ENCODE assay signal across 8 cellular contexts in genomic region chr20:3727333-3728035, GRCh38. TPM values are rescaled to one million over a fixed set of nuclear protein-coding genes. Genes with fewer than 3 reads are reported as not detected.
A peak's percentile ranks its signal among the peaks of the same experiment; 100 is the strongest.
DNase-seq lines count a peak whose midpoint lies in the region; ATAC-seq and TF ChIP-seq lines count a peak whose summit lies in the region.
"Had no signal": no experiment of that assay in that cellular context is flagged by ENCODE, and none has a peak within 500 bp of the region (broad histone marks: within the 10 kb centered on the region; RNA-seq: fewer than 3 reads in every experiment).

No MANE protein-coding gene starts in this region.

- intact Hi-C loops in PC-3 (cut with micrococcal nuclease): no loop called here
- intact Hi-C loops in cardiac septum (cut with DNase I): no loop called here
- intact Hi-C loops in transverse colon (cut with DNase I; ENCODE audit: low total_unique reads): no loop called here

- H3K9me2 ChIP-seq in PC-3 (replicated peaks; ENCODE audit: low read length): no peaks in the 10 kb centered on the region

- H3K27me3 ChIP-seq in PC-3 (ENCODE audit: low read length) (no peaks in the 10 kb centered on the region), transverse colon (peaks cover 33% of the 10 kb centered on the region)

- ATAC-seq in PC-3 (peak; percentile 57), GM18867 (IDR thresholded peaks at IDR 0.05; ENCODE audit: unreplicated experiment) (no peak)

- in situ Hi-C loops in transverse colon (cut with MboI; ENCODE audit: low pct_ligation_motif_present in 1 of 4, low pct_unique_long_range_greater_than_20kb in 1 of 4, low sequenced_read_pairs in 3 of 4): no loop called here

- peak overlapping the region; percentile 62 for H2AFZ ChIP-seq in PC-3 (ENCODE audit: low read length)

- no peak for TF ChIP-seq CTCF in PC-3 (conservative IDR thresholded peaks at IDR 0.05; ENCODE audit: low read depth, low read length)
- no peak for TF ChIP-seq CTCF in transverse colon (IDR thresholded peaks at IDR 0.05)

- POLR2A ChIA-PET in PC-3 (lab: Charles Lee; ENCODE audit: unreplicated experiment): interaction anchor here (0.7 kb wide), 1 partner anchor 850 kb away, joined by 3 read pairs; no protein-coding TSS in a partner anchor

- DNase-seq in PC-3 (peak; percentile 42), cardiac septum (ENCODE audit: low spot score) (peak; percentile 66), transverse colon (no peak), T-helper 1 cell (no peak)
- DNase-seq: activated naive CD8-positive, alpha-beta T cell treated with anti-CD3 and anti-CD28 coated beads for 36 hours; stimulated activated CD4-positive, alpha-beta T cell treated with anti-CD3 and anti-CD28 coated beads, Interleukin-1b, Interleukin-23, amount 100 ng/mL, for 48 hours had no signal

- TF ChIP-seq POLR2A in transverse colon (IDR thresholded peaks at IDR 0.05): no peak

- CTCF ChIA-PET in PC-3 (lab: Charles Lee): interaction anchor here (0.6 to 1.1 kb wide), 3 partner anchors 11 to 81 kb away, joined by 3 to 4 read pairs (median 3); partner anchors contain the start of gene ADISSP

- TF ChIP-seq EP300 in transverse colon (IDR thresholded peaks at IDR 0.05; ENCODE audit: low read depth): no peak

- no TSS peak for BruUV-seq in PC-3 (replicated peaks; lab: Mats Ljungman, UMichigan)

- H4K20me1 ChIP-seq in PC-3 (ENCODE audit: low read length): no peaks in the 10 kb centered on the region

- no peaks in the 10 kb centered on the region for H3K9me3 ChIP-seq in PC-3 (ENCODE audit: low read length)
- H3K9me3 ChIP-seq in transverse colon: no peaks in the 10 kb centered on the region

- H3K4me2 ChIP-seq in PC-3 (ENCODE audit: low read length): peak overlapping the region; percentile 65

- no peak overlapping the region for H3K27ac ChIP-seq in PC-3 (ENCODE audit: low read length)
- H3K27ac ChIP-seq in transverse colon: peak overlapping the region; percentile 11 to 46 (median 39)

- H3K79me2 ChIP-seq in PC-3 (ENCODE audit: low read length): no peaks in the 10 kb centered on the region

- H3K9ac ChIP-seq in PC-3 (ENCODE audit: low read length): no peak overlapping the region

- 27 to 36% methylated on average over 7 to 12 of the region's 12 CpGs for WGBS in transverse colon (ENCODE audit: low coverage in 1 of 2), 2 donors

- H3F3A ChIP-seq in PC-3 (ENCODE audit: low read length, unreplicated experiment): no peaks in the 10 kb centered on the region

- H3K36me3 ChIP-seq in PC-3 (ENCODE audit: low read depth, low read length) (no peaks in the 10 kb centered on the region), transverse colon (no peaks in the 10 kb centered on the region)

- peak overlapping the region; percentile 47; the same call in 1 of the 2 replicates for H3K4me3 ChIP-seq in PC-3 (ENCODE audit: low read length)
- H3K4me3 ChIP-seq in transverse colon: no peak overlapping the region

- peaks cover 20% of the 10 kb centered on the region for H3K4me1 ChIP-seq in PC-3 (ENCODE audit: insufficient read depth, low read length)
- H3K4me1 ChIP-seq in transverse colon: no peaks in the 10 kb centered on the region

RNA-seq across cellular contexts. Expression of gene HSPA12B, which starts 5.0 kb away (rescaled TPM):
- not detected in 2 replicates for total RNA-seq in PC-3 (2014; rRNA removed)
- 9.2 TPM for total RNA-seq in cardiac septum
- 1 to 10 TPM in 3 of 4 donors, under 1 TPM in 1; 0.75 to 4.1 (median 2.7) TPM for total RNA-seq in transverse colon
- total RNA-seq: activated naive CD8-positive, alpha-beta T cell treated with anti-CD3 and anti-CD28 coated beads for 36 hours; HT-29 had no signal

RNA-seq across cellular contexts. Expression of gene SIGLEC1, which starts 15.1 kb away (rescaled TPM):
- total RNA-seq in PC-3 (2014; rRNA removed): not detected in 2 replicates
- total RNA-seq in cardiac septum: 2.4 TPM
- total RNA-seq in transverse colon: 10 to 100 TPM in 1 of 4 donors, 1 to 10 TPM in 3; 2.2 to 17.6 (median 7.9) TPM
- total RNA-seq: activated naive CD8-positive, alpha-beta T cell treated with anti-CD3 and anti-CD28 coated beads for 36 hours; HT-29 had no signal

RNA-seq across cellular contexts. Expression of gene ADISSP, which starts 40.1 kb away (rescaled TPM):
- total RNA-seq in PC-3 (2014; rRNA removed) (244 and 307 TPM in 2 replicates), cardiac septum (9.9 TPM), transverse colon (10 to 100 TPM in 3 of 4 donors, 1 to 10 TPM in 1; 3.0 to 19.9 (median 16.3) TPM)

RNA-seq across cellular contexts. Expression of gene ADAM33, which starts 45.7 kb away (rescaled TPM):
- total RNA-seq in PC-3 (2014; rRNA removed) (0.11 TPM in 1 of 2 replicates, not detected in the other), cardiac septum (3.0 TPM), transverse colon (100 to 1,000 TPM in 1 of 4 donors, 10 to 100 TPM in 3; 15.0 to 150 (median 44.6) TPM)
- total RNA-seq: activated naive CD8-positive, alpha-beta T cell treated with anti-CD3 and anti-CD28 coated beads for 36 hours; HT-29 had no signal

RNA-seq across cellular contexts. Expression of gene SPEF1, which starts 53.8 kb away (rescaled TPM):
- total RNA-seq in PC-3 (2014; rRNA removed) (2.0 and 2.6 TPM in 2 replicates), cardiac septum (not detected), transverse colon (under 1 TPM in 1 of 4 donors, not detected in 3; 0.14 TPM)

Comparison
In these comparisons a context has a peak if more than half of its experiments do, and no peak if none do; other contexts are left out.
1. DNase-seq: peak in PC-3 (single experiment) and cardiac septum (single experiment); none in transverse colon (single experiment) and T-helper 1 cell (0 of 5).
2. RNA of gene ADISSP, which starts 40.1 kb away (total RNA-seq): 244 to 307 TPM in PC-3; 3.0 to 19.9 TPM in transverse colon and 9.9 TPM in cardiac septum (single experiment); every median in the first group is over 10 times any median in the second.